Comparison of ENCODE assay signal across 8 cellular contexts in the genomic region with DNA sequence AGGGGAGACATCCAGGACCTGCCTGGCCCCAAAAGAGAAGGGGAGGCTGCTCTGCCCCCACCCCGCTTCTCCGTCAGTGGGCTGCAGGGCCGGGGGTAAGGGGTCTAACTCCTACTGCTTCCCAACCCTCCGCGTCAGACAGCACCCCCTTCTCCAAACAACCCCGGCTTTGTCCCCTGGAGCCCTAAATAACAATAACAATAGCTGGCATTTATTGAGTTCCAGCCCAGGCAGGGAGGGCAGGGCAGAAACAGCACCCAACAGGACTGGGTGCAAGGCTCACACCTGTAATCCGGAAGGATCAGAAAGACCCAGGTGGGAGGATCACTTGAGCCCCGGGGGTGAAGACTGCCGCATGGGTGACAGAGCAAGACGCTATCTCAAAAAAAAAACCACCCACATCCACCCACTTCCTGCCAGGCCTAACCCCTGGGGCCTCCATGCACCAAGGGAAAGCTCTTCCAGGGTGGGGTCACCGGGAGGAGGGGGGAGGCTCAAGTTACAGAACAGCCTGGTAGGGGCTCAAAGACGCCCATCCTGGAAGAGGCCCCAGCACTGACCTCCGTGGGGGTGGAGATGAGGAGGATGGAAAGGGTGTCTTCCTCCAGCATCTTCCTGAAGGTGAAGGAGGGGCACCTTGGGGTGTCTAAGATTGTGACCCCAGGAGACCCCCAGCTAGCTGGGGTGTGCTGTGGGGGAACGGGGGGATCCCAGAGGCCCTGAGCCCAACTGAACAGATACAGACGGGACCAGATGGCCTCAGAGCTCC. TPM values are rescaled to one million over a fixed set of nuclear protein-coding genes. Genes with fewer than 3 reads are reported as not detected.
A peak's percentile ranks its signal among the peaks of the same experiment; 100 is the strongest.
DNase-seq lines count a peak whose midpoint lies in the region; ATAC-seq and TF ChIP-seq lines count a peak whose summit lies in the region.

No MANE protein-coding gene starts in this region.

- H2AFZ ChIP-seq in DND-41 (ENCODE audit: low read depth, low read length) = no peak overlapping the region; the same call in 1 of the 2 replicates

- H3K27ac ChIP-seq in DND-41 (ENCODE audit: low read length) (peak overlapping the region; percentile 57), HEK293 (ENCODE audit: extremely low read depth, low read depth, low read length) (no peak overlapping the region; the same call in 1 of the 2 replicates), RWPE2 (ENCODE audit: poor library complexity, severe bottlenecking) (peak overlapping the region; percentile 58), endodermal cell (ENCODE audit: low read depth, low read length) (no peak overlapping the region), mesendoderm (ENCODE audit: low read depth, low read length) (no peak overlapping the region), colonic mucosa (no peak overlapping the region)

- H3K9ac ChIP-seq in DND-41 (ENCODE audit: low read depth, low read length) (no peak overlapping the region), endodermal cell (ENCODE audit: extremely low read depth, low read length, poor library complexity, severe bottlenecking) (no peak overlapping the region), mesendoderm (ENCODE audit: low read length) (no peak overlapping the region), colonic mucosa (ENCODE audit: low read depth in 2 of 2, low read length in 2 of 2) (peak overlapping the region in 1 of 2 donors; percentile 7)

- H3K79me2 ChIP-seq in DND-41 (ENCODE audit: insufficient read depth, low read length) (no peaks in the 10 kb centered on the region), mesendoderm (ENCODE audit: control insufficient read depth, insufficient read depth, low read length) (no peaks in the 10 kb centered on the region)

- no peaks in the 10 kb centered on the region for H3K36me3 Mint-ChIP-seq in endodermal cell (ENCODE audit: low read depth)

- H3K4me1 Mint-ChIP-seq in endodermal cell = no peaks in the 10 kb centered on the region

- H2AK5ac ChIP-seq in mesendoderm (ENCODE audit: low read length) = no peak overlapping the region

- H3K27me3 ChIP-seq in DND-41 (ENCODE audit: insufficient read depth, low read length, poor library complexity) (peaks cover 4% of the 10 kb centered on the region), RWPE2 (ENCODE audit: insufficient read depth, poor library complexity, severe bottlenecking) (no peaks in the 10 kb centered on the region), endodermal cell (ENCODE audit: control insufficient read depth, insufficient read depth, low read length, poor library complexity, severe bottlenecking) (no peaks in the 10 kb centered on the region), mesendoderm (ENCODE audit: insufficient read depth, low read length, poor library complexity) (no peaks in the 10 kb centered on the region), colonic mucosa (peaks cover 5% of the 10 kb centered on the region)

- H3K79me1 ChIP-seq in mesendoderm (ENCODE audit: low read length) = no peaks in the 10 kb centered on the region

- H3K18ac ChIP-seq in mesendoderm (ENCODE audit: low read length) = no peak overlapping the region

- no peaks in the 10 kb centered on the region for H3K36me3 ChIP-seq in DND-41 (ENCODE audit: insufficient read depth, low read length)
- H3K36me3 ChIP-seq in HEK293 (ENCODE audit: control insufficient read depth in 2 of 2, insufficient read depth in 1 of 2, low read length in 2 of 2) = no peaks in the 10 kb centered on the region
- no peaks in the 10 kb centered on the region for H3K36me3 ChIP-seq in RWPE2 (ENCODE audit: low read depth)
- H3K36me3 ChIP-seq in endodermal cell (ENCODE audit: control insufficient read depth, insufficient read depth, low read length) = no peaks in the 10 kb centered on the region
- H3K36me3 ChIP-seq in mesendoderm (ENCODE audit: control insufficient read depth, insufficient read depth, low read length) = no peaks in the 10 kb centered on the region
- H3K36me3 ChIP-seq in colonic mucosa = no peaks in the 10 kb centered on the region

- no peaks in the 10 kb centered on the region for H3K27me3 Mint-ChIP-seq in endodermal cell (ENCODE audit: insufficient read depth)

- intact Hi-C loops in colonic mucosa (cut with DNase I) = no loop called here

- no peak overlapping the region for H3K4ac ChIP-seq in mesendoderm (ENCODE audit: low read depth, low read length)

- H3K4me3 ChIP-seq in DND-41 (ENCODE audit: low read depth in 1 of 2, low read length in 2 of 2) (peak overlapping the region in 1 of 2 experiments; percentile 16; a peak in 1 of 4 replicates), HEK293 (ENCODE audit: low read depth, low read length) (no peak overlapping the region), RWPE2 (ENCODE audit: severe bottlenecking) (peak overlapping the region; percentile 1), endodermal cell (ENCODE audit: low read length) (no peak overlapping the region), mesendoderm (ENCODE audit: low read length) (no peak overlapping the region), colonic mucosa (no peak overlapping the region)

- no peak overlapping the region for H4K8ac ChIP-seq in mesendoderm (ENCODE audit: low read depth, low read length)

- H4K20me1 ChIP-seq in DND-41 (ENCODE audit: insufficient read depth, low read length) = peaks cover 9% of the 10 kb centered on the region

- ATAC-seq in DND-41 (ENCODE audit: insufficient read depth, low read depth) (peak; percentile 78), RWPE2 (ENCODE audit: low read depth) (peak; percentile 1), HG03520 (IDR thresholded peaks at IDR 0.05; ENCODE audit: unreplicated experiment) (no peak)

- H3K9me3 Mint-ChIP-seq in endodermal cell = no peaks in the 10 kb centered on the region

- no peak overlapping the region for H3K23ac ChIP-seq in mesendoderm (ENCODE audit: low read length)

- no peak overlapping the region for H2BK5ac ChIP-seq in mesendoderm (ENCODE audit: low read length)

- H4K5ac ChIP-seq in mesendoderm (ENCODE audit: low read length) = no peak overlapping the region

- H3K4me2 ChIP-seq in DND-41 (ENCODE audit: insufficient read depth, low read length) (peak overlapping the region; percentile 84), mesendoderm (ENCODE audit: low read length) (no peak overlapping the region)

- DNase-seq in DND-41 (peak; percentile 90), RWPE2 (ENCODE audit: low spot score) (peak; percentile 85), endodermal cell (peak; percentile 71), mesendoderm (no peak), cerebellar nuclear complex (lab: John Stamatoyannopoulos, UW) (no peak), colonic mucosa (no peak)

- H2BK15ac ChIP-seq in mesendoderm (replicated peaks; ENCODE audit: low read depth) = no peak overlapping the region

- POLR2A ChIA-PET in HEK293 (lab: Yijun Ruan, JAX) = interaction anchor here (0.8 to 1.2 kb wide), 4 partner anchors 15 to 106 kb away, joined by 3 to 5 read pairs (median 4); a partner anchor contains a TSS

- TF ChIP-seq CTCF in DND-41 (IDR thresholded peaks at IDR 0.05; ENCODE audit: borderline replicate concordance, extremely low read depth, low read length, poor library complexity, severe bottlenecking) (no peak), HEK293 (tag by site-specific recombination; IDR thresholded peaks at IDR 0.05) (no peak), RWPE2 (IDR thresholded peaks at IDR 0.05; ENCODE audit: poor library complexity, severe bottlenecking) (no peak), endodermal cell (conservative IDR thresholded peaks at IDR 0.05) (no peak), colonic mucosa (IDR thresholded peaks at IDR 0.05) (no peak)

- H3K27ac Mint-ChIP-seq in endodermal cell = peak overlapping the region; percentile 75

- H3K4me1 ChIP-seq in DND-41 (ENCODE audit: insufficient read depth, low read length) (peaks cover 32% of the 10 kb centered on the region), HEK293 (ENCODE audit: control insufficient read depth, insufficient read depth, low read length) (0 out of 2 replicates have a peak, but pooled peaks cover 2% of the 10 kb centered on the region), RWPE2 (ENCODE audit: insufficient read depth, poor library complexity, severe bottlenecking) (peaks cover 13% of the 10 kb centered on the region), endodermal cell (ENCODE audit: control insufficient read depth, insufficient read depth, low read length) (no peaks in the 10 kb centered on the region), mesendoderm (ENCODE audit: control insufficient read depth, low read depth, low read length) (peaks cover 2% of the 10 kb centered on the region), colonic mucosa (no peaks in the 10 kb centered on the region)

- no peak overlapping the region for H3K56ac ChIP-seq in mesendoderm (ENCODE audit: low read length)

- CTCF ChIA-PET in HEK293 (lab: Yijun Ruan, JAX) = interaction anchor here (0.6 kb wide), 1 partner anchor 22 kb away, joined by 4 read pairs; no protein-coding TSS in a partner anchor

- WGBS in endodermal cell (ENCODE audit: insufficient coverage in 1 of 2, insufficient read length in 1 of 2), 2 experiments = 30 to 60% methylated on average over 3 to 14 of the region's 15 CpGs
- WGBS in mesendoderm (ENCODE audit: extremely low coverage, insufficient coverage, low lambda C conversion rate) = no CpG with 5 or more reads among the region's 15 CpGs

- H3K9me3 ChIP-seq in DND-41 (ENCODE audit: insufficient read depth, low read length, severe bottlenecking) (no peaks in the 10 kb centered on the region), HEK293 (ENCODE audit: control insufficient read depth, insufficient read depth, low read depth, low read length) (no peaks in the 10 kb centered on the region), RWPE2 (ENCODE audit: severe bottlenecking) (no peaks in the 10 kb centered on the region), endodermal cell (ENCODE audit: control insufficient read depth, low read length) (no peaks in the 10 kb centered on the region), colonic mucosa (no peaks in the 10 kb centered on the region)

- H2BK120ac ChIP-seq in mesendoderm (ENCODE audit: low read depth, low read length) = no peak overlapping the region

- H3K4me3 Mint-ChIP-seq in endodermal cell = peak overlapping the region; percentile 63

RNA-seq across cellular contexts. Expression of a gene that starts 1.3 kb away (rescaled TPM):
- total RNA-seq in endodermal cell (1 to 10 TPM; 1.8 to 2.4 TPM), colonic mucosa (under 1 TPM; 0.35 to 0.69 TPM)
- polyA plus RNA-seq in endodermal cell (2013, experiment 1 of 2) = 5.2 TPM
- 5.2 TPM for polyA plus RNA-seq in endodermal cell (2013, experiment 2 of 2)
- 1.3 TPM for polyA plus RNA-seq in mesendoderm (2013, experiment 1 of 2)
- 1.5 TPM for polyA plus RNA-seq in mesendoderm (2013, experiment 2 of 2)

RNA-seq across cellular contexts. Expression of a gene that starts 5.1 kb away (rescaled TPM):
- not detected for total RNA-seq in endodermal cell
- not detected for polyA plus RNA-seq in endodermal cell (2013, experiment 1 of 2)
- polyA plus RNA-seq in endodermal cell (2013, experiment 2 of 2) = not detected
- 0.11 TPM for polyA plus RNA-seq in mesendoderm (2013, experiment 1 of 2)
- polyA plus RNA-seq in mesendoderm (2013, experiment 2 of 2) = 0.10 TPM
- total RNA-seq in colonic mucosa = under 1 TPM; 0.32 to 0.49 TPM

RNA-seq across cellular contexts. Expression of a gene that starts 15.5 kb away (rescaled TPM):
- total RNA-seq in endodermal cell (under 1 TPM in 1 of 2 donors, not detected in 1; 0.22 TPM), colonic mucosa (10 to 100 TPM; 69.0 to 91.1 TPM)
- not detected for polyA plus RNA-seq in endodermal cell (2013, experiment 1 of 2)
- polyA plus RNA-seq in endodermal cell (2013, experiment 2 of 2) = not detected
- polyA plus RNA-seq in mesendoderm (2013, experiment 1 of 2) = 0.08 TPM
- 0.07 TPM for polyA plus RNA-seq in mesendoderm (2013, experiment 2 of 2)

RNA-seq across cellular contexts. Expression of a gene that starts 21.4 kb away (rescaled TPM):
- 10 to 100 TPM; 34.5 to 37.0 TPM for total RNA-seq in endodermal cell
- 15.5 TPM for polyA plus RNA-seq in endodermal cell (2013, experiment 1 of 2)
- 14.7 TPM for polyA plus RNA-seq in endodermal cell (2013, experiment 2 of 2)
- 2.6 TPM for polyA plus RNA-seq in mesendoderm (2013, experiment 1 of 2)
- polyA plus RNA-seq in mesendoderm (2013, experiment 2 of 2) = 2.2 TPM
- total RNA-seq in colonic mucosa = 10 to 100 TPM; 36.3 to 38.0 TPM

RNA-seq across cellular contexts. Expression of a gene that starts 32.1 kb away (rescaled TPM):
- 100 to 1,000 TPM; 247 to 296 TPM for total RNA-seq in endodermal cell
- 318 TPM for polyA plus RNA-seq in endodermal cell (2013, experiment 1 of 2)
- polyA plus RNA-seq in endodermal cell (2013, experiment 2 of 2) = 282 TPM
- 145 TPM for polyA plus RNA-seq in mesendoderm (2013, experiment 1 of 2)
- 147 TPM for polyA plus RNA-seq in mesendoderm (2013, experiment 2 of 2)
- 100 to 1,000 TPM; 561 to 634 TPM for total RNA-seq in colonic mucosa

Comparison
In these comparisons a context has a peak if more than half of its experiments do, and no peak if none do; other contexts are left out.
1. DNase-seq: peak in DND-41 (single experiment), RWPE2 (single experiment) and endodermal cell (single experiment); none in mesendoderm (single experiment), cerebellar nuclear complex (0 of 2) and colonic mucosa (single experiment).
2. H3K27ac ChIP-seq: peak in DND-41 (single experiment) and RWPE2 (single experiment); none in HEK293 (single experiment), endodermal cell (single experiment), mesendoderm (single experiment) and colonic mucosa (single experiment).
3. RNA of a gene that starts 15.5 kb away (total RNA-seq): 69.0 to 91.1 TPM in colonic mucosa; 0.22 TPM in endodermal cell; every median in the first group is over 10 times any median in the second.